In genomic region chr2:205885492-205886099, GRCh38 we compare ENCODE assay signal across 8 cellular contexts.
A peak's percentile ranks its signal among the peaks of the same experiment; 100 is the strongest.
DNase-seq lines count a peak whose midpoint lies in the region; ATAC-seq and TF ChIP-seq lines count a peak whose summit lies in the region.

No MANE protein-coding gene starts in this region.

- no peaks in the 10 kb centered on the region for H3K9me3 ChIP-seq in liver (ENCODE audit: control insufficient read depth in 4 of 4, low read length in 3 of 4)

- DNase-seq in CD1c-positive myeloid dendritic cell (ENCODE audit: extremely low spot score), result peak; percentile 79
- peak; percentile 63 for DNase-seq in NAMALWA (ENCODE audit: low spot score)
- peak; percentile 83 for DNase-seq in activated CD4-positive, alpha-beta T cell treated with anti-CD3 and anti-CD28 coated beads for 48 hours
- DNase-seq in dermis blood vessel endothelial cell, result peak; percentile 88
- peak; percentile 64 for DNase-seq in stimulated activated CD4-positive, alpha-beta T cell treated with anti-CD3 and anti-CD28 coated beads, Interleukin-4, amount 100 ng/mL, for 24 hours

- peak; percentile 92 for TF ChIP-seq CTCF in liver (IDR thresholded peaks at IDR 0.05; ENCODE audit: low read depth, low read length, missing input control)

- 28% methylated on average over 23 of the region's 23 CpGs for WGBS in liver

- H3K4me3 ChIP-seq in liver (ENCODE audit: low read depth in 1 of 3, low read length in 3 of 3), result no peak overlapping the region

- H3K4me1 ChIP-seq in liver (ENCODE audit: control insufficient read depth in 4 of 4, insufficient read depth in 4 of 4, low read length in 3 of 4), result peaks cover 0 to 4% (median 0%) of the 10 kb centered on the region in 4 donors

- TF ChIP-seq RAD21 in liver (IDR thresholded peaks at IDR 0.05), result peak; percentile 98 to 99

- H3K9ac ChIP-seq in liver (ENCODE audit: low read depth in 1 of 2, low read length in 2 of 2), result no peak overlapping the region

- no peaks in the 10 kb centered on the region for H3K36me3 ChIP-seq in liver (ENCODE audit: control insufficient read depth in 4 of 4, insufficient read depth in 3 of 4, low read depth in 1 of 4, low read length in 3 of 4)

- no peaks in the 10 kb centered on the region for H3K27me3 ChIP-seq in liver (ENCODE audit: control insufficient read depth in 4 of 4, insufficient read depth in 4 of 4, low read length in 3 of 4)

- ATAC-seq in GM21515 (IDR thresholded peaks at IDR 0.05; ENCODE audit: unreplicated experiment) (peak; percentile 77), GM21360 (IDR thresholded peaks at IDR 0.05; ENCODE audit: unreplicated experiment) (no peak)

- H3K27ac ChIP-seq in liver (ENCODE audit: low read depth in 1 of 2, low read length in 2 of 2), result no peak overlapping the region

TF ChIP-seq in liver, 16 proteins besides CTCF, POLR2A, EP300 and RAD21:
- TF ChIP-seq HNF4G (IDR thresholded peaks at IDR 0.05) (no peak), ATF3 (IDR thresholded peaks at IDR 0.05) (no peak)
